2 cellular contexts compared by ENCODE assay signal in genomic region chr3:58055309-58055708, GRCh38.
TF ChIP-seq lines count a peak whose summit lies in the region.

No MANE protein-coding gene starts in this region.

TF ChIP-seq in GM23338, 12 proteins besides CTCF, POLR2A, EP300 and RAD21:
- TF ChIP-seq ZNF114 (CRISPR knock-in tag; IDR thresholded peaks at IDR 0.05) (no peak), STAT1 (IDR thresholded peaks at IDR 0.05; ENCODE audit: unreplicated experiment) (no peak), REST (IDR thresholded peaks at IDR 0.05; ENCODE audit: unreplicated experiment) (no peak), ZNF331 (CRISPR knock-in tag; IDR thresholded peaks at IDR 0.05; ENCODE audit: low read depth) (no peak), JUNB (IDR thresholded peaks at IDR 0.05; ENCODE audit: unreplicated experiment) (no peak), POLR2AphosphoS5 (IDR thresholded peaks at IDR 0.05; ENCODE audit: low read depth) (no peak), NANOG (IDR thresholded peaks at IDR 0.05; ENCODE audit: borderline replicate concordance) (no peak), EZH2 (IDR thresholded peaks at IDR 0.05; ENCODE audit: low read depth, unreplicated experiment) (no peak), EZH2phosphoT487 (IDR thresholded peaks at IDR 0.05; ENCODE audit: unreplicated experiment) (no peak), ZNF462 (CRISPR knock-in tag; IDR thresholded peaks at IDR 0.05) (no peak), ETS1 (IDR thresholded peaks at IDR 0.05) (no peak), CREB1 (CRISPR knock-in tag; IDR thresholded peaks at IDR 0.05; ENCODE audit: low read depth) (no peak)

TF ChIP-seq in K562, 482 proteins besides CTCF, POLR2A, EP300 and RAD21:
- TF ChIP-seq PBX2 (CRISPR knock-in tag; IDR thresholded peaks at IDR 0.05; ENCODE audit: low read depth), result no peak
- 0 out of 2 replicates have a peak, but pooled peaks have one; percentile 23 for TF ChIP-seq PBX2 (tag; conservative IDR thresholded peaks at IDR 0.05; ENCODE audit: low read depth)
- no peak for TF ChIP-seq PRMT5 (CRISPR knock-in tag; IDR thresholded peaks at IDR 0.05)
- TF ChIP-seq CC2D1A (IDR thresholded peaks at IDR 0.05), result peak; percentile 60; the same call in 1 of the 2 replicates
- no peak for TF ChIP-seq NFRKB (IDR thresholded peaks at IDR 0.05; ENCODE audit: low read depth)
